ENCODE assay signal across 19 cellular contexts in the genomic region with DNA sequence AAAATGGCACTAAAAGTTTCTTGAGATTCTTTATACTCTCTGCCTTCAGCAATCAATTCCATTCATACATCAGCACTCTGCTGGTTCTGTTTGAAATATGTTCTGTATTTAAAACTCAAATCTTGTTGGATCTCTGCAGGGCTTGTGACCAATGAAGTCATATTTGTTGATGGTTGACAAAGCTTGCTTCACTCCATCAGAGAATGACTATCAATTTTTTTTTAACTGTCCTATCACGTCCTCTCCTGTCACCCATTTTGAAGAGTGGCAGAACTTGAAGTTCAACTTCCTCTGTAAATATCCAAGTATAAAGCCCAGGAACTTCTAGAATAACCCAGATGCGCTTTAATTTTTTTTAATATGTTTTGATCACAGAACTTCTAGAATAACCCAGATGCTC. TPM values are rescaled to one million over a fixed set of nuclear protein-coding genes. Genes with fewer than 3 reads are reported as not detected.
DNase-seq lines count a peak whose midpoint lies in the region; ATAC-seq and TF ChIP-seq lines count a peak whose summit lies in the region.
"Had no signal": no experiment of that assay in that cellular context is flagged by ENCODE, and none has a peak within 500 bp of the region (broad histone marks: within the 10 kb centered on the region; RNA-seq: fewer than 3 reads in every experiment).

No MANE protein-coding gene starts in this region.

- peaks cover 59% of the 10 kb centered on the region for H3K36me3 Mint-ChIP-seq in activated naive CD4-positive, alpha-beta T cell treated with anti-CD3 and anti-CD28 coated beads, Interleukin-2, amount 10 ng/mL, durations not matched to agents 7 days and 5 days
- peaks cover 32% of the 10 kb centered on the region for H3K36me3 Mint-ChIP-seq in activated naive CD4-positive, alpha-beta T cell treated with anti-CD3 and anti-CD28 coated beads for 36 hours (ENCODE audit: low read depth)
- peaks cover 43% of the 10 kb centered on the region for H3K36me3 Mint-ChIP-seq in HFFc6 (ENCODE audit: low read depth)
- H3K36me3 Mint-ChIP-seq in stimulated activated effector memory CD8-positive, alpha-beta T cell treated with anti-CD3 and anti-CD28 coated beads, Interleukin-12 subunit alpha, Interleukin-12 subunit beta, amount 100 ng/mL, for 72 hours = peaks cover 70% of the 10 kb centered on the region

- no peak for TF ChIP-seq CTCF in HFFc6 (IDR thresholded peaks at IDR 0.05)

- peaks cover 4% of the 10 kb centered on the region for H3K4me1 Mint-ChIP-seq in activated naive CD4-positive, alpha-beta T cell treated with anti-CD3 and anti-CD28 coated beads, Interleukin-2, amount 10 ng/mL, durations not matched to agents 7 days and 5 days
- H3K4me1 Mint-ChIP-seq in activated naive CD4-positive, alpha-beta T cell treated with anti-CD3 and anti-CD28 coated beads for 36 hours (ENCODE audit: low read depth) = no peaks in the 10 kb centered on the region
- H3K4me1 Mint-ChIP-seq in HFFc6 (ENCODE audit: low read depth) = peaks cover 10% of the 10 kb centered on the region; the same call in 1 of the 2 replicates
- no peaks in the 10 kb centered on the region for H3K4me1 Mint-ChIP-seq in stimulated activated effector memory CD8-positive, alpha-beta T cell treated with anti-CD3 and anti-CD28 coated beads, Interleukin-12 subunit alpha, Interleukin-12 subunit beta, amount 100 ng/mL, for 72 hours

- peak overlapping the region; percentile 17 for H3K27ac Mint-ChIP-seq in activated naive CD4-positive, alpha-beta T cell treated with anti-CD3 and anti-CD28 coated beads, Interleukin-2, amount 10 ng/mL, durations not matched to agents 7 days and 5 days
- no peak overlapping the region for H3K27ac Mint-ChIP-seq in activated naive CD4-positive, alpha-beta T cell treated with anti-CD3 and anti-CD28 coated beads for 36 hours
- H3K27ac Mint-ChIP-seq in HFFc6 = peak overlapping the region; percentile 16; the same call in 1 of the 2 replicates
- peak overlapping the region; percentile 39 for H3K27ac Mint-ChIP-seq in stimulated activated effector memory CD8-positive, alpha-beta T cell treated with anti-CD3 and anti-CD28 coated beads, Interleukin-12 subunit alpha, Interleukin-12 subunit beta, amount 100 ng/mL, for 72 hours

- CTCF ChIA-PET in activated naive CD4-positive, alpha-beta T cell treated with anti-CD3 and anti-CD28 coated beads, Interleukin-2, amount 10 ng/mL, durations not matched to agents 7 days and 5 days (lab: Charles Lee) = interaction anchor here (0.6 to 0.9 kb wide), 2 partner anchors 9 to 99 kb away, joined by 3 read pairs; no protein-coding TSS in a partner anchor
- CTCF ChIA-PET in activated naive CD4-positive, alpha-beta T cell treated with anti-CD3 and anti-CD28 coated beads for 36 hours (lab: Charles Lee) = no interaction called here

- no peak overlapping the region for H3K4me3 Mint-ChIP-seq in activated naive CD4-positive, alpha-beta T cell treated with anti-CD3 and anti-CD28 coated beads, Interleukin-2, amount 10 ng/mL, durations not matched to agents 7 days and 5 days
- no peak overlapping the region for H3K4me3 Mint-ChIP-seq in activated naive CD4-positive, alpha-beta T cell treated with anti-CD3 and anti-CD28 coated beads for 36 hours
- no peak overlapping the region for H3K4me3 Mint-ChIP-seq in HFFc6
- H3K4me3 Mint-ChIP-seq in stimulated activated effector memory CD8-positive, alpha-beta T cell treated with anti-CD3 and anti-CD28 coated beads, Interleukin-12 subunit alpha, Interleukin-12 subunit beta, amount 100 ng/mL, for 72 hours = no peak overlapping the region
- H3K4me3 Mint-ChIP-seq: CD4-positive, alpha-beta T cell had no signal

- H3K27me3 Mint-ChIP-seq in activated naive CD4-positive, alpha-beta T cell treated with anti-CD3 and anti-CD28 coated beads, Interleukin-2, amount 10 ng/mL, durations not matched to agents 7 days and 5 days = no peaks in the 10 kb centered on the region
- no peaks in the 10 kb centered on the region for H3K27me3 Mint-ChIP-seq in activated naive CD4-positive, alpha-beta T cell treated with anti-CD3 and anti-CD28 coated beads for 36 hours (ENCODE audit: low read depth)
- no peaks in the 10 kb centered on the region; the same call in none of the 2 replicates for H3K27me3 Mint-ChIP-seq in HFFc6 (ENCODE audit: insufficient read depth)
- H3K27me3 Mint-ChIP-seq: CD4-positive, alpha-beta T cell had no signal

- H3K9me3 Mint-ChIP-seq in activated naive CD4-positive, alpha-beta T cell treated with anti-CD3 and anti-CD28 coated beads, Interleukin-2, amount 10 ng/mL, durations not matched to agents 7 days and 5 days = no peaks in the 10 kb centered on the region
- H3K9me3 Mint-ChIP-seq in activated naive CD4-positive, alpha-beta T cell treated with anti-CD3 and anti-CD28 coated beads for 36 hours = no peaks in the 10 kb centered on the region
- peaks cover under 1% of the 10 kb centered on the region; the same call in 1 of the 2 replicates for H3K9me3 Mint-ChIP-seq in HFFc6
- no peaks in the 10 kb centered on the region for H3K9me3 Mint-ChIP-seq in stimulated activated effector memory CD8-positive, alpha-beta T cell treated with anti-CD3 and anti-CD28 coated beads, Interleukin-12 subunit alpha, Interleukin-12 subunit beta, amount 100 ng/mL, for 72 hours
- H3K9me3 Mint-ChIP-seq: CD4-positive, alpha-beta T cell had no signal

- intact Hi-C loops in activated naive CD4-positive, alpha-beta T cell treated with anti-CD3 and anti-CD28 coated beads for 36 hours (cut with micrococcal nuclease) = no loop called here

- no peak for DNase-seq in activated naive CD4-positive, alpha-beta T cell treated with anti-CD3 and anti-CD28 coated beads, Interleukin-2, amount 10 ng/mL, durations not matched to agents 7 days and 5 days
- DNase-seq in activated naive CD4-positive, alpha-beta T cell treated with anti-CD3 and anti-CD28 coated beads for 36 hours = no peak
- DNase-seq in HFFc6 (no peak), epithelial cell of prostate (ENCODE audit: low read depth, low spot score) (no peak), NCI-H146 treated with DMSO at 0.1 percent for 48 hours (lab: John Stamatoyannopoulos, UW; ENCODE audit: unreplicated experiment) (no peak)
- no peak for DNase-seq in stimulated activated effector memory CD8-positive, alpha-beta T cell treated with anti-CD3 and anti-CD28 coated beads, Interleukin-12 subunit alpha, Interleukin-12 subunit beta, amount 100 ng/mL, for 72 hours (ENCODE audit: low spot score in 2 of 2)
- DNase-seq: BE2C; CD4-positive, alpha-beta T cell; COR-L47; DMS 273 treated with DMSO at 0.1 percent for 48 hours; KG1; NCI-H1092; NCI-H146; NCI-H2029 treated with DMSO at 0.1 percent for 48 hours; NCI-H2171; NCI-H345; NCI-H774; SJCRH30 had no signal

- ATAC-seq in stimulated activated effector memory CD8-positive, alpha-beta T cell treated with anti-CD3 and anti-CD28 coated beads, Interleukin-12 subunit alpha, Interleukin-12 subunit beta, amount 100 ng/mL, for 72 hours = no peak
- no peak for ATAC-seq in GM21529 (IDR thresholded peaks at IDR 0.05; ENCODE audit: unreplicated experiment)

- peak overlapping the region; percentile 45 for H3K27ac ChIP-seq in epithelial cell of prostate
- H3K27ac ChIP-seq: SJCRH30 had no signal

RNA-seq across cellular contexts. Expression of gene PRDX6, which starts 10.9 kb away (rescaled TPM):
- 100 to 1,000 TPM; 147 to 150 TPM for total RNA-seq in activated naive CD4-positive, alpha-beta T cell treated with anti-CD3 and anti-CD28 coated beads for 36 hours
- 1,000 to 10,000 TPM in 2 of 6 experiments, 100 to 1,000 TPM in 4; 527 to 1,396 (median 553) TPM for total RNA-seq in HFFc6 (2021; fragmentation: NEBNext Ultra II Directional; extraction: Animal tissue kit (Norgen Biotek cat#: 25700))
